Comparison of ENCODE assay signal across 8 cellular contexts in the genomic region with DNA sequence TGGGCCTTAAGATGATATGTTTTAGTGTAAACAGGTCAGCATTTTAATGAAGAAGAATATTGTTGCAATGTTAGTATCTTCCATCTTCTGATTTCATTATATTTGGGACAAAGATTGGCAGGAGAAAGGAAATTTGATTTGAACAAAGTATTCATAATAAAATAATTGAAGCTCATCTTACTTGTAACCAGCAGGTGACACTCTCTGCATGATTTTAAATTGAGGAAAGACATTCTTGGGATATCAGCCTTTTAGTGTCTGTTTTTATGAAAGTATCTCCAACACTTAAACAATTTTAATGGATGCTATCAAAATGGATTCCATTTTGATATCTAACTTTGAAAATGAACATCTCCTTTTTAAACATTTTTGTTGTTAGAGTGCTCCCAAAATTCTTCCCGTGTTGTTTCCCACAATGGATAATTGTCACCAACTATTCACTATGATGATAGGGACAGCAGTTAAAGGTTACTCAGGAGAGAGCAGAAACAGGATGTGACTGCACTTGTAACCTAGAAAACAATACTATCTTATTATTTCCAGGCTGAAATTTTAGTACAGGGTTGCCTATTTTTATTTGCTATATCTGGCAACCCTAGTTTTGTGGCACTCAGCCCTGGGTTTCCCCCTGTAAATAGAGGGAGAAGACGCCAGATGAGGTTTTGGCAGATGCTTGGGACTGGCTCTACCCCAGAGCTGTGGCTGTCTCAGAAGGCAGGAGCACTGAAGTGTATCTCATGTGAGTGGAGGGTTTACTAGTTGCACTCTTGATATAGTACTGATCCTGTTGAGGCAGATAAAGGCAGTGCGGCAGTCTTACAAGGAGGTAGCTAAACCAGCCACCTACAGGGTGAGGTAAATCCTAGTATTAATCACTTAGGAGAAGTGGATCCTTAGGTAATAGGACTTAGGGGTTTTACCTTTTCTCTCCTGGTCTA. TPM values are rescaled to one million over a fixed set of nuclear protein-coding genes. Genes with fewer than 3 reads are reported as not detected.
A peak's percentile ranks its signal among the peaks of the same experiment; 100 is the strongest.
DNase-seq lines count a peak whose midpoint lies in the region; ATAC-seq and TF ChIP-seq lines count a peak whose summit lies in the region.

No MANE protein-coding gene starts in this region.

- ATAC-seq in gastrocnemius medialis (no peak), HG03469 (IDR thresholded peaks at IDR 0.05; ENCODE audit: unreplicated experiment) (no peak)
- ATAC-seq in CD8-positive, alpha-beta T cell: no peak

- H3K4me3 Mint-ChIP-seq in endodermal cell: no peak overlapping the region
- no peak overlapping the region for H3K4me3 Mint-ChIP-seq in CD8-positive, alpha-beta T cell

- 77 to 84% methylated on average over 2 to 3 of the region's 3 CpGs for WGBS in endodermal cell (ENCODE audit: insufficient coverage in 1 of 2, insufficient read length in 1 of 2), 2 experiments

- H3K27ac Mint-ChIP-seq in endodermal cell: no peak overlapping the region
- H3K27ac Mint-ChIP-seq in CD8-positive, alpha-beta T cell: no peak overlapping the region

- no peaks in the 10 kb centered on the region for H3K27me3 Mint-ChIP-seq in endodermal cell (ENCODE audit: insufficient read depth)
- no peaks in the 10 kb centered on the region for H3K27me3 Mint-ChIP-seq in CD8-positive, alpha-beta T cell (ENCODE audit: low read depth)

- DNase-seq in NCI-H2196 (lab: John Stamatoyannopoulos, UW; ENCODE audit: unreplicated experiment) (peak; percentile 1), NCI-H2196 treated with DMSO at 0.1 percent for 48 hours (lab: John Stamatoyannopoulos, UW; ENCODE audit: unreplicated experiment) (no peak), NCI-H69 (lab: John Stamatoyannopoulos, UW) (peak; percentile 31), endodermal cell (no peak), gastrocnemius medialis (no peak), C1 segment of cervical spinal cord (lab: John Stamatoyannopoulos, UW) (no peak)
- DNase-seq in CD8-positive, alpha-beta T cell: no peak

- H3K27me3 ChIP-seq in endodermal cell (ENCODE audit: control insufficient read depth, insufficient read depth, low read length, poor library complexity, severe bottlenecking) (no peaks in the 10 kb centered on the region), gastrocnemius medialis (no peaks in the 10 kb centered on the region)
- no peaks in the 10 kb centered on the region for H3K27me3 ChIP-seq in CD8-positive, alpha-beta T cell (ENCODE audit: insufficient read depth, low read length)

- intact Hi-C loops in gastrocnemius medialis (cut with DNase I; ENCODE audit: low total_unique reads): no loop called here
- intact Hi-C loops in CD8-positive, alpha-beta T cell (cut with DNase I, micrococcal nuclease): loop anchor here (1.0 to 5.0 kb wide), 3 partner anchors 379 to 606 kb away; no protein-coding TSS in a partner anchor

- no peak for TF ChIP-seq POLR2A in gastrocnemius medialis (IDR thresholded peaks at IDR 0.05)

- no peaks in the 10 kb centered on the region for H3K36me3 Mint-ChIP-seq in endodermal cell (ENCODE audit: low read depth)
- H3K36me3 Mint-ChIP-seq in CD8-positive, alpha-beta T cell: peaks cover 64% of the 10 kb centered on the region

- TF ChIP-seq CTCF in endodermal cell (conservative IDR thresholded peaks at IDR 0.05) (peak; percentile 63), gastrocnemius medialis (IDR thresholded peaks at IDR 0.05 in 4 of 5, conservative IDR thresholded peaks at IDR 0.05 in 1 of 5) (peak in 3 of 5 experiments; percentile 21 to 42 (median 35))
- no peak for TF ChIP-seq CTCF in CD8-positive, alpha-beta T cell (IDR thresholded peaks at IDR 0.05)

- H3K36me3 ChIP-seq in endodermal cell (ENCODE audit: control insufficient read depth, insufficient read depth, low read length) (no peaks in the 10 kb centered on the region), gastrocnemius medialis (no peaks in the 10 kb centered on the region)
- H3K36me3 ChIP-seq in CD8-positive, alpha-beta T cell (ENCODE audit: insufficient read depth, low read length): peaks cover 15% of the 10 kb centered on the region

- POLR2A ChIA-PET in CD8-positive, alpha-beta T cell (lab: Charles Lee): no interaction called here

- H3K4me3 ChIP-seq in endodermal cell (ENCODE audit: low read length) (no peak overlapping the region), gastrocnemius medialis (no peak overlapping the region)
- no peak overlapping the region for H3K4me3 ChIP-seq in CD8-positive, alpha-beta T cell (ENCODE audit: low read depth, low read length)

- H3K9ac ChIP-seq in endodermal cell (ENCODE audit: extremely low read depth, low read length, poor library complexity, severe bottlenecking): no peak overlapping the region

- CTCF ChIA-PET in CD8-positive, alpha-beta T cell (lab: Charles Lee): interaction anchor here (0.5 to 3.0 kb wide), 2 partner anchors 380 to 510 kb away, joined by 3 to 10 read pairs; no protein-coding TSS in a partner anchor

- H3K4me1 ChIP-seq in endodermal cell (ENCODE audit: control insufficient read depth, insufficient read depth, low read length) (peaks cover 8% of the 10 kb centered on the region), gastrocnemius medialis (peaks cover 0 to 3% of the 10 kb centered on the region in 2 donors)
- no peaks in the 10 kb centered on the region for H3K4me1 ChIP-seq in CD8-positive, alpha-beta T cell (ENCODE audit: insufficient read depth, low read length)

- H3K9me3 ChIP-seq in endodermal cell (ENCODE audit: control insufficient read depth, low read length) (no peaks in the 10 kb centered on the region), gastrocnemius medialis (no peaks in the 10 kb centered on the region)
- no peaks in the 10 kb centered on the region for H3K9me3 ChIP-seq in CD8-positive, alpha-beta T cell (ENCODE audit: low read length)

- peaks cover 25% of the 10 kb centered on the region for H3K4me1 Mint-ChIP-seq in endodermal cell
- H3K4me1 Mint-ChIP-seq in CD8-positive, alpha-beta T cell (ENCODE audit: low read depth): no peaks in the 10 kb centered on the region

- in situ Hi-C loops in gastrocnemius medialis (cut with MboI; ENCODE audit: low sequenced_read_pairs in 4 of 4): loop anchor here in 1 of 4 donors (10.0 kb wide), 1 partner anchor 378 kb away; no protein-coding TSS in a partner anchor

- H3K27ac ChIP-seq in endodermal cell (ENCODE audit: low read depth, low read length) (no peak overlapping the region), gastrocnemius medialis (no peak overlapping the region)
- no peak overlapping the region for H3K27ac ChIP-seq in CD8-positive, alpha-beta T cell (ENCODE audit: low read depth, low read length)

- H3K9me3 Mint-ChIP-seq in endodermal cell: no peaks in the 10 kb centered on the region
- no peaks in the 10 kb centered on the region for H3K9me3 Mint-ChIP-seq in CD8-positive, alpha-beta T cell

RNA-seq across cellular contexts. Expression of gene ABCB4, which starts 31.0 kb away (rescaled TPM):
- total RNA-seq in endodermal cell (under 1 TPM; 0.60 to 0.77 TPM), gastrocnemius medialis (1 to 10 TPM in 2 of 4 donors, under 1 TPM in 2; 0.61 to 2.3 (median 1.1) TPM)
- polyA plus RNA-seq in endodermal cell (2013, experiment 1 of 2): 1.9 TPM
- polyA plus RNA-seq in endodermal cell (2013, experiment 2 of 2): 1.9 TPM
- under 1 TPM; 0.16 to 0.25 TPM for total RNA-seq in CD8-positive, alpha-beta T cell

Comparison
In these comparisons a context has a peak if more than half of its experiments do, and no peak if none do; other contexts are left out.
1. DNase-seq: peak in NCI-H2196 (single experiment) and NCI-H69 (single experiment); none in NCI-H2196 treated with DMSO at 0.1 percent for 48 hours (single experiment), endodermal cell (single experiment), gastrocnemius medialis (0 of 2), CD8-positive, alpha-beta T cell (0 of 7) and C1 segment of cervical spinal cord (0 of 14).